18 cellular contexts compared by ENCODE assay signal in genomic region chr7:112238852-112239610, GRCh38. TPM values are rescaled to one million over a fixed set of nuclear protein-coding genes. Genes with fewer than 3 reads are reported as not detected.
DNase-seq lines count a peak whose midpoint lies in the region; ATAC-seq, FAIRE-seq and TF ChIP-seq lines count a peak whose summit lies in the region.
"Had no signal": no experiment of that assay in that cellular context is flagged by ENCODE, and none has a peak within 500 bp of the region (broad histone marks: within the 10 kb centered on the region; RNA-seq: fewer than 3 reads in every experiment).

No MANE protein-coding gene starts in this region.

- H3K9me3 ChIP-seq in mammary epithelial cell (replicated peaks; ENCODE audit: insufficient read depth, low read length) (no peaks in the 10 kb centered on the region), right lobe of liver (no peaks in the 10 kb centered on the region), gastrocnemius medialis (no peaks in the 10 kb centered on the region)
- H3K9me3 ChIP-seq: sigmoid colon had no signal

- TF ChIP-seq CTCF in mammary epithelial cell (conservative IDR thresholded peaks at IDR 0.05 in 1 of 2, IDR thresholded peaks at IDR 0.05 in 1 of 2; ENCODE audit: extremely low read depth in 1 of 2, insufficient read depth in 1 of 2, low read depth in 1 of 2, low read length in 2 of 2) (peak in 1 of 2 donors; percentile 4), right lobe of liver (IDR thresholded peaks at IDR 0.05) (no peak), gastrocnemius medialis (IDR thresholded peaks at IDR 0.05 in 4 of 5, conservative IDR thresholded peaks at IDR 0.05 in 1 of 5) (no peak)
- TF ChIP-seq CTCF in activated CD8-positive, alpha-beta T cell treated with anti-CD3 and anti-CD28 coated beads for 36 hours (IDR thresholded peaks at IDR 0.05), result no peak

- no peaks in the 10 kb centered on the region for H3K36me3 ChIP-seq in mammary epithelial cell (ENCODE audit: insufficient read depth, low read length)
- H3K36me3 ChIP-seq in right lobe of liver, result no peaks in the 10 kb centered on the region
- no peaks in the 10 kb centered on the region for H3K36me3 ChIP-seq in gastrocnemius medialis
- H3K36me3 ChIP-seq: sigmoid colon had no signal

- H3K27me3 Mint-ChIP-seq in activated CD8-positive, alpha-beta T cell treated with anti-CD3 and anti-CD28 coated beads for 36 hours, result no peaks in the 10 kb centered on the region
- H3K27me3 Mint-ChIP-seq: type B pancreatic cell had no signal

- DNase-seq in EH (ENCODE audit: low read depth), result peak; percentile 49
- DNase-seq in M059J (ENCODE audit: low read depth), result peak; percentile 98
- peak; percentile 67 for DNase-seq in mammary epithelial cell
- DNase-seq in right lobe of liver, result peak; percentile 35 to 63 (median 59)
- no peak for DNase-seq in GM19239 (ENCODE audit: insufficient read length, low spot score)
- DNase-seq in gastrocnemius medialis, result no peak
- no peak for DNase-seq in activated CD8-positive, alpha-beta T cell treated with anti-CD3 and anti-CD28 coated beads for 36 hours
- DNase-seq: activated effector memory CD4-positive, alpha-beta T cell treated with Interleukin-2 at 50 U/mL for 16 hours; KG1; NCI-H1436 treated with DMSO at 0.1 percent for 48 hours; NCI-H510A; sigmoid colon had no signal

- H3K27me3 ChIP-seq in mammary epithelial cell (ENCODE audit: insufficient read depth, low read length), result no peaks in the 10 kb centered on the region
- no peaks in the 10 kb centered on the region for H3K27me3 ChIP-seq in right lobe of liver
- no peaks in the 10 kb centered on the region for H3K27me3 ChIP-seq in gastrocnemius medialis
- H3K27me3 ChIP-seq: sigmoid colon had no signal

- peak overlapping the region; percentile 10 for H3K4me2 ChIP-seq in mammary epithelial cell (ENCODE audit: insufficient read depth, low read depth, low read length)

- ATAC-seq in right lobe of liver, result peak; percentile 97 to 98 (median 98)
- ATAC-seq in gastrocnemius medialis, result no peak
- no peak for ATAC-seq in GM21390 (IDR thresholded peaks at IDR 0.05; ENCODE audit: unreplicated experiment)
- ATAC-seq in activated CD8-positive, alpha-beta T cell treated with anti-CD3 and anti-CD28 coated beads for 36 hours, result no peak
- ATAC-seq: stimulated activated effector memory CD8-positive, alpha-beta T cell treated with anti-CD3 and anti-CD28 coated beads, Interleukin-12 subunit alpha, Interleukin-12 subunit beta, amount 100 ng/mL, for 72 hours had no signal

- H3K79me2 ChIP-seq in mammary epithelial cell (ENCODE audit: insufficient read depth, low read length), result peaks cover 8% of the 10 kb centered on the region

- no peaks in the 10 kb centered on the region for H4K20me1 ChIP-seq in mammary epithelial cell (ENCODE audit: insufficient read depth, low read length)

- intact Hi-C loops in mammary epithelial cell (cut with micrococcal nuclease), result no loop called here
- intact Hi-C loops in right lobe of liver (cut with DNase I), result no loop called here
- intact Hi-C loops in gastrocnemius medialis (cut with DNase I; ENCODE audit: low total_unique reads), result no loop called here
- intact Hi-C loops in activated CD8-positive, alpha-beta T cell treated with anti-CD3 and anti-CD28 coated beads for 36 hours (cut with micrococcal nuclease), result no loop called here

- H3K4me3 Mint-ChIP-seq in activated CD8-positive, alpha-beta T cell treated with anti-CD3 and anti-CD28 coated beads for 36 hours, result no peak overlapping the region
- H3K4me3 Mint-ChIP-seq: neural crest cell; stimulated activated effector memory CD8-positive, alpha-beta T cell treated with anti-CD3 and anti-CD28 coated beads, Interleukin-12 subunit alpha, Interleukin-12 subunit beta, amount 100 ng/mL, for 72 hours; type B pancreatic cell had no signal

- BruUV-seq in mammary epithelial cell (replicated peaks; lab: Mats Ljungman, UMichigan), result no TSS peak

- TF ChIP-seq POLR2A in right lobe of liver (IDR thresholded peaks at IDR 0.05), result no peak
- TF ChIP-seq POLR2A in gastrocnemius medialis (IDR thresholded peaks at IDR 0.05), result no peak

- H3K9me3 Mint-ChIP-seq in activated CD8-positive, alpha-beta T cell treated with anti-CD3 and anti-CD28 coated beads for 36 hours, result peaks cover 12% of the 10 kb centered on the region
- H3K9me3 Mint-ChIP-seq: type B pancreatic cell had no signal

- no peak overlapping the region for H3K9ac ChIP-seq in mammary epithelial cell (ENCODE audit: insufficient read depth, low read length)

- H3K27ac ChIP-seq in mammary epithelial cell (ENCODE audit: insufficient read depth, low read depth, low read length), result peak overlapping the region; percentile 57
- H3K27ac ChIP-seq in right lobe of liver, result no peak overlapping the region
- H3K27ac ChIP-seq in gastrocnemius medialis, result no peak overlapping the region
- H3K27ac ChIP-seq: sigmoid colon had no signal

- FAIRE-seq in GM19239 (lab: Jason Lieb, UNC), result no peak
- FAIRE-seq: D721Med, GM18507 had no signal

- CTCF ChIA-PET in mammary epithelial cell (lab: Charles Lee; ENCODE audit: low non-redundant PET), result no interaction called here
- CTCF ChIA-PET in activated CD8-positive, alpha-beta T cell treated with anti-CD3 and anti-CD28 coated beads for 36 hours (lab: Charles Lee), result no interaction called here

- in situ Hi-C loops in mammary epithelial cell (cut with MboI; ENCODE audit: low sequenced_read_pairs in 2 of 2) (no loop called here), gastrocnemius medialis (cut with MboI; ENCODE audit: low sequenced_read_pairs in 4 of 4) (no loop called here)

- WGBS in mammary epithelial cell (ENCODE audit: low coverage, missing lambda C conversion rate), result 44% methylated on average over 9 of the region's 9 CpGs
- 90% methylated on average over 8 of the region's 9 CpGs for WGBS in right lobe of liver (ENCODE audit: insufficient coverage, low coverage, low lambda C conversion rate, missing lambda C conversion rate)

- H3K4me1 ChIP-seq in mammary epithelial cell (ENCODE audit: insufficient read depth, low read length), result peaks cover 19% of the 10 kb centered on the region
- peaks cover 0 to 30% (median 5%) of the 10 kb centered on the region in 4 donors for H3K4me1 ChIP-seq in right lobe of liver
- no peaks in the 10 kb centered on the region for H3K4me1 ChIP-seq in gastrocnemius medialis
- H3K4me1 ChIP-seq: sigmoid colon had no signal

- dilution Hi-C loops in mammary epithelial cell (cut with HindIII; ENCODE audit: low sequenced_read_pairs), result no loop called here

- POLR2A ChIA-PET in activated CD8-positive, alpha-beta T cell treated with anti-CD3 and anti-CD28 coated beads for 36 hours (lab: Charles Lee), result no interaction called here

- H3K27ac Mint-ChIP-seq in activated CD8-positive, alpha-beta T cell treated with anti-CD3 and anti-CD28 coated beads for 36 hours, result no peak overlapping the region
- H3K27ac Mint-ChIP-seq: stimulated activated effector memory CD8-positive, alpha-beta T cell treated with anti-CD3 and anti-CD28 coated beads, Interleukin-12 subunit alpha, Interleukin-12 subunit beta, amount 100 ng/mL, for 72 hours; type B pancreatic cell had no signal

- H3K4me3 ChIP-seq in mammary epithelial cell (replicated peaks in 1 of 3; ENCODE audit: insufficient read depth in 1 of 3, low read depth in 2 of 3, low read length in 3 of 3) (no peak overlapping the region), right lobe of liver (no peak overlapping the region), gastrocnemius medialis (no peak overlapping the region)
- H3K4me3 ChIP-seq: sigmoid colon had no signal

- peak overlapping the region; percentile 7 for H2AFZ ChIP-seq in mammary epithelial cell (ENCODE audit: low read depth, low read length)

- H3K36me3 Mint-ChIP-seq in activated CD8-positive, alpha-beta T cell treated with anti-CD3 and anti-CD28 coated beads for 36 hours (ENCODE audit: low read depth), result peaks cover 17% of the 10 kb centered on the region
- H3K36me3 Mint-ChIP-seq: stimulated activated effector memory CD8-positive, alpha-beta T cell treated with anti-CD3 and anti-CD28 coated beads, Interleukin-12 subunit alpha, Interleukin-12 subunit beta, amount 100 ng/mL, for 72 hours had no signal

- H3K4me1 Mint-ChIP-seq in activated CD8-positive, alpha-beta T cell treated with anti-CD3 and anti-CD28 coated beads for 36 hours (ENCODE audit: low read depth), result no peaks in the 10 kb centered on the region
- H3K4me1 Mint-ChIP-seq: neural crest cell had no signal

RNA-seq across cellular contexts. Expression of gene ZNF277, which starts 32.5 kb away (rescaled TPM):
- total RNA-seq in M059J (2014; rRNA removed; shearing (Covaris generic)), result 17.6 and 20.6 TPM in 2 replicates
- 10 to 100 TPM; 18.9 to 36.0 TPM for total RNA-seq in mammary epithelial cell
- 11.8 TPM for polyA plus RNA-seq in mammary epithelial cell
- polyA minus RNA-seq in mammary epithelial cell, result not detected
- total RNA-seq in right lobe of liver, result 10 to 100 TPM; 11.2 to 20.9 (median 13.1) TPM
- 10 to 100 TPM; 12.2 to 16.5 (median 15.0) TPM for total RNA-seq in gastrocnemius medialis
- total RNA-seq in activated CD8-positive, alpha-beta T cell treated with anti-CD3 and anti-CD28 coated beads for 36 hours, result 10 to 100 TPM; 21.5 to 25.8 TPM

RNA-seq across cellular contexts. Expression of gene DOCK4, which starts 32.8 kb away (rescaled TPM):
- 5.0 and 7.7 TPM in 2 replicates for total RNA-seq in M059J (2014; rRNA removed; shearing (Covaris generic))
- 10 to 100 TPM in 1 of 2 donors, 1 to 10 TPM in 1; 7.5 to 22.2 TPM for total RNA-seq in mammary epithelial cell
- 8.7 TPM for polyA plus RNA-seq in mammary epithelial cell
- polyA minus RNA-seq in mammary epithelial cell, result 58.4 TPM
- total RNA-seq in right lobe of liver, result 10 to 100 TPM in 5 of 6 experiments, 1 to 10 TPM in 1; 9.4 to 29.9 (median 22.8) TPM
- 10 to 100 TPM in 2 of 4 donors, 1 to 10 TPM in 2; 8.7 to 12.0 (median 10.2) TPM for total RNA-seq in gastrocnemius medialis
- total RNA-seq in activated CD8-positive, alpha-beta T cell treated with anti-CD3 and anti-CD28 coated beads for 36 hours, result under 1 TPM; 0.31 to 0.32 TPM

Comparison
In these comparisons a context has a peak if more than half of its experiments do, and no peak if none do; other contexts are left out.
1. DNase-seq: peak in EH (single experiment), M059J (single experiment), mammary epithelial cell (single experiment) and right lobe of liver (3 of 3); none in GM19239 (single experiment), gastrocnemius medialis (0 of 2) and activated CD8-positive, alpha-beta T cell treated with anti-CD3 and anti-CD28 coated beads for 36 hours (single experiment).
2. ATAC-seq: peak in right lobe of liver (4 of 4); none in gastrocnemius medialis (0 of 2), GM21390 (single experiment) and activated CD8-positive, alpha-beta T cell treated with anti-CD3 and anti-CD28 coated beads for 36 hours (single experiment).